Comparison of ENCODE assay signal across 25 cellular contexts in genomic region chr15:92439311-92439710, GRCh38. TPM values are rescaled to one million over a fixed set of nuclear protein-coding genes. Genes with fewer than 3 reads are reported as not detected.
DNase-seq lines count a peak whose midpoint lies in the region; ATAC-seq and FAIRE-seq lines count a peak whose summit lies in the region.
"Had no signal": no experiment of that assay in that cellular context is flagged by ENCODE, and none has a peak within 500 bp of the region (broad histone marks: within the 10 kb centered on the region; RNA-seq: fewer than 3 reads in every experiment).

No MANE protein-coding gene starts in this region.

- H3K27ac ChIP-seq in SJCRH30: no peak overlapping the region
- H3K27ac ChIP-seq: BLaER1 had no signal

- DNase-seq in Daoy (ENCODE audit: low read depth) (peak; percentile 27), SJCRH30 (peak; percentile 34 to 71), myocyte (ENCODE audit: low read depth) (peak; percentile 39), frontal cortex (ENCODE audit: low spot score in 2 of 2) (no peak), SIG-M5 (lab: John Stamatoyannopoulos, UW) (no peak)
- DNase-seq: 8988T; ACHN; BE2C; C1 segment of cervical spinal cord; CD4-positive, alpha-beta memory T cell; CD4-positive, CD25-positive, alpha-beta regulatory T cell; CD8-positive, alpha-beta memory T cell; COR-L47; DMS153; DMS53; DMS79; DND-41; GF-D8 had no signal

- no peaks in the 10 kb centered on the region for H3K36me3 ChIP-seq in SJCRH30

- H3K27me3 ChIP-seq in SJCRH30: peaks cover 17% of the 10 kb centered on the region
- H3K27me3 ChIP-seq: BE2C, BLaER1 had no signal

- no peak for ATAC-seq in HG02885 (IDR thresholded peaks at IDR 0.05; ENCODE audit: poor library complexity, unreplicated experiment)

- H3K4me3 ChIP-seq in SJCRH30: no peak overlapping the region
- H3K4me3 ChIP-seq: BLaER1 had no signal

- no peaks in the 10 kb centered on the region for H3K9me3 ChIP-seq in SJCRH30 (replicated peaks)
- H3K9me3 ChIP-seq: BE2C, BLaER1 had no signal

- no peak for FAIRE-seq in frontal cortex (lab: Jason Lieb, UNC)
- FAIRE-seq: A204.1, G401.6, GM12891, GM19239 had no signal

- peaks cover 17% of the 10 kb centered on the region for H3K4me1 ChIP-seq in SJCRH30
- H3K4me1 ChIP-seq: BE2C, BLaER1 had no signal

RNA-seq across cellular contexts. Expression of gene ST8SIA2, which starts 45.6 kb away (rescaled TPM):
- total RNA-seq in Daoy (2014; rRNA removed; shearing (Covaris generic)): 2.9 and 6.4 TPM in 2 replicates
- total RNA-seq in SJCRH30 (2014; rRNA removed; shearing (Covaris generic)): 1.3 and 2.1 TPM in 2 replicates
- total RNA-seq in myocyte (28.6 and 30.8 TPM in 2 replicates), frontal cortex (56.3 TPM)
- 25.6 TPM for polyA plus RNA-seq in myocyte (2012)
- total RNA-seq: CD4-positive, alpha-beta memory T cell; CD4-positive, CD25-positive, alpha-beta regulatory T cell; CD8-positive, alpha-beta memory T cell had no signal
- polyA plus RNA-seq: CD14-positive monocyte; CD4-positive, alpha-beta memory T cell; CD4-positive, CD25-positive, alpha-beta regulatory T cell; CD8-positive, alpha-beta memory T cell had no signal

Comparison
In these comparisons a context has a peak if more than half of its experiments do, and no peak if none do; other contexts are left out.
1. DNase-seq: peak in Daoy (single experiment), SJCRH30 (2 of 2) and myocyte (single experiment); none in frontal cortex (0 of 2) and SIG-M5 (single experiment).